ENCODE assay signal across 17 cellular contexts in genomic region chr18:36366994-36367839, GRCh38.
DNase-seq lines count a peak whose midpoint lies in the region; ATAC-seq and TF ChIP-seq lines count a peak whose summit lies in the region.
"Had no signal": no experiment of that assay in that cellular context is flagged by ENCODE, and none has a peak within 500 bp of the region (broad histone marks: within the 10 kb centered on the region; RNA-seq: fewer than 3 reads in every experiment).

No MANE protein-coding gene starts in this region.

- H3K27ac ChIP-seq in left ventricle myocardium inferior (replicated peaks) = peak overlapping the region; percentile 64
- H3K27ac ChIP-seq: skin epidermis, upper lobe of right lung had no signal

- peak; percentile 61 for ATAC-seq in GM18499 (IDR thresholded peaks at IDR 0.05; ENCODE audit: insufficient read depth, unreplicated experiment)
- peak; percentile 53 for ATAC-seq in GM21526 (IDR thresholded peaks at IDR 0.05; ENCODE audit: low FRiP score, unreplicated experiment)
- peak; percentile 54 for ATAC-seq in HG03520 (IDR thresholded peaks at IDR 0.05; ENCODE audit: unreplicated experiment)
- ATAC-seq: upper lobe of right lung had no signal

- intact Hi-C loops in left ventricle myocardium inferior (cut with micrococcal nuclease) = no loop called here

- H3K36me3 ChIP-seq in left ventricle myocardium inferior (no peaks in the 10 kb centered on the region), BE2C (no peaks in the 10 kb centered on the region)
- H3K36me3 ChIP-seq: upper lobe of right lung had no signal

- peaks cover 5% of the 10 kb centered on the region for H3K9me3 ChIP-seq in left ventricle myocardium inferior (replicated peaks)
- H3K9me3 ChIP-seq in BE2C = no peaks in the 10 kb centered on the region
- H3K9me3 ChIP-seq: upper lobe of right lung had no signal

- H3K4me1 ChIP-seq in left ventricle myocardium inferior (peaks cover 56% of the 10 kb centered on the region), BE2C (no peaks in the 10 kb centered on the region; the same call in 1 of the 2 replicates)
- H3K4me1 ChIP-seq: upper lobe of right lung had no signal

- H3K4me3 ChIP-seq in left ventricle myocardium inferior (no peak overlapping the region), BE2C (ENCODE audit: low read depth, low read length) (no peak overlapping the region)
- H3K4me3 ChIP-seq: skin epidermis, upper lobe of right lung had no signal

- TF ChIP-seq CTCF in left ventricle myocardium inferior (IDR thresholded peaks at IDR 0.05; ENCODE audit: borderline replicate concordance) (no peak), BE2C (IDR thresholded peaks at IDR 0.05; ENCODE audit: low read depth, low read length) (no peak)

- H3K27me3 ChIP-seq in left ventricle myocardium inferior (ENCODE audit: low read depth) (no peaks in the 10 kb centered on the region), BE2C (no peaks in the 10 kb centered on the region)
- H3K27me3 ChIP-seq: upper lobe of right lung had no signal

- DNase-seq in left ventricle myocardium inferior (peak; percentile 74), NOMO-1 treated with dmso at 0.1 percent for 144 hours (lab: John Stamatoyannopoulos, UW; ENCODE audit: unreplicated experiment) (no peak), BE2C (no peak), UCSD-AML1 (lab: John Stamatoyannopoulos, UW; ENCODE audit: unreplicated experiment) (no peak)
- DNase-seq in stimulated activated naive CD4-positive, alpha-beta T cell (lab: John Stamatoyannopoulos, UW) = no peak
- DNase-seq: activated CD4-positive, alpha-beta T cell treated with anti-CD3 and anti-CD28 coated beads, Interleukin-2, amount 10 ng/mL, durations not matched to agents 7 days and 5 days; activated gamma-delta T cell; cerebellar nuclear complex; EL; erythroblast; HFFc6; NCI-H1436; upper lobe of right lung had no signal
